Comparison of ENCODE assay signal across 2 cellular contexts in genomic region chr5:856531-857425, GRCh38.
TF ChIP-seq lines count a peak whose summit lies in the region.

No MANE protein-coding gene starts in this region.

TF ChIP-seq in IMR-90, 13 proteins besides CTCF, POLR2A, EP300 and RAD21:
- no peak for TF ChIP-seq MXI1 (IDR thresholded peaks at IDR 0.05; ENCODE audit: borderline replicate concordance, low read depth, low read length)
- no peak for TF ChIP-seq RCOR1 (IDR thresholded peaks at IDR 0.05; ENCODE audit: insufficient replicate concordance, low read length)
- TF ChIP-seq FOS (IDR thresholded peaks at IDR 0.05; ENCODE audit: low read depth, low read length), result no peak
- no peak for TF ChIP-seq BHLHE40 (IDR thresholded peaks at IDR 0.05; ENCODE audit: low read depth, low read length)
- TF ChIP-seq NFE2L2 (IDR thresholded peaks at IDR 0.05; ENCODE audit: low read depth, low read length), result no peak

TF ChIP-seq in H1, 55 proteins besides CTCF, POLR2A, EP300 and RAD21:
- TF ChIP-seq TAF1 (IDR thresholded peaks at IDR 0.05; ENCODE audit: low read depth, low read length) (no peak), CREB1 (IDR thresholded peaks at IDR 0.05) (no peak), TAF7 (optimal IDR thresholded peaks at IDR 0.05; ENCODE audit: borderline replicate concordance, low read depth, low read length) (no peak), ZNF274 (IDR thresholded peaks at IDR 0.05; ENCODE audit: borderline replicate concordance, extremely low read depth, low read length) (no peak), ASH2L (IDR thresholded peaks at IDR 0.05; ENCODE audit: low read length) (no peak), SRF (IDR thresholded peaks at IDR 0.05; ENCODE audit: low read depth, low read length) (no peak), RNF2 (IDR thresholded peaks at IDR 0.05; ENCODE audit: borderline replicate concordance, low read depth, low read length, missing control alignments, poor library complexity, severe bottlenecking) (no peak), SIRT6 (IDR thresholded peaks at IDR 0.05; ENCODE audit: low read length) (no peak)
